In genomic region chr4:174598800-174599199, GRCh38 we compare ENCODE assay signal across 11 cellular contexts.
"Had no signal": no experiment of that assay in that cellular context is flagged by ENCODE, and none has a peak within 500 bp of the region (broad histone marks: within the 10 kb centered on the region; RNA-seq: fewer than 3 reads in every experiment).

No MANE protein-coding gene starts in this region.

- H3K9ac ChIP-seq: GM23248 had no signal

- H3K9me3 ChIP-seq: HAP-1 had no signal

- H3K27ac ChIP-seq: GM23248 had no signal

- FAIRE-seq: H1, H54 had no signal

- H3K4me3 ChIP-seq: GM23248, GM23338, HAP-1 had no signal

- ATAC-seq: GM23338, HCT116 had no signal

- DNase-seq: GM23248, GOT3, H7, H9, HCEC 1CT, HFFc6 had no signal

- H2AFZ ChIP-seq: GM23248, GM23338 had no signal

- H3K4me2 ChIP-seq: GM23338 had no signal

- H3K36me3 ChIP-seq: HAP-1 had no signal
